8 cellular contexts compared by ENCODE assay signal in genomic region chr2:120222186-120223033, GRCh38. TPM values are rescaled to one million over a fixed set of nuclear protein-coding genes. Genes with fewer than 3 reads are reported as not detected.
DNase-seq lines count a peak whose midpoint lies in the region; ATAC-seq, FAIRE-seq and TF ChIP-seq lines count a peak whose summit lies in the region.

No MANE protein-coding gene starts in this region.

- intact Hi-C loops in esophagus squamous epithelium (cut with DNase I) = no loop called here
- intact Hi-C loops in pancreas (cut with DNase I) = no loop called here

- peak overlapping the region; percentile 57 to 91 (median 78) for H3K4me3 ChIP-seq in Peyer's patch
- peak overlapping the region; percentile 69 to 84 (median 74) for H3K4me3 ChIP-seq in esophagus squamous epithelium
- peak overlapping the region; percentile 47 to 63 (median 58) for H3K4me3 ChIP-seq in pancreas

- peaks cover 5 to 28% (median 10%) of the 10 kb centered on the region in 4 donors for H3K4me1 ChIP-seq in Peyer's patch
- H3K4me1 ChIP-seq in esophagus squamous epithelium = peaks cover 19 to 49% (median 32%) of the 10 kb centered on the region in 3 donors
- H3K4me1 ChIP-seq in pancreas = peaks cover 2 to 25% (median 6%) of the 10 kb centered on the region in 3 donors

- no peak for ATAC-seq in pancreas
- no peak for ATAC-seq in HG02610 (IDR thresholded peaks at IDR 0.05; ENCODE audit: unreplicated experiment)
- no peak for ATAC-seq in HG03097 (IDR thresholded peaks at IDR 0.05; ENCODE audit: low FRiP score, unreplicated experiment)

- FAIRE-seq in pancreas (lab: Jason Lieb, UNC) = no peak

- DNase-seq in COLO668 (lab: John Stamatoyannopoulos, UW; ENCODE audit: unreplicated experiment) = peak; percentile 48
- DNase-seq in Peyer's patch = no peak
- no peak for DNase-seq in esophagus squamous epithelium (lab: John Stamatoyannopoulos, UW)
- DNase-seq in pancreas = peak in 3 of 6 donors; percentile 27 to 76 (median 63)
- DNase-seq in NOMO-1 treated with dmso at 0.1 percent for 144 hours (lab: John Stamatoyannopoulos, UW; ENCODE audit: unreplicated experiment) = no peak
- no peak for DNase-seq in SHP77 (lab: John Stamatoyannopoulos, UW)

- peak overlapping the region; percentile 94 to 99 (median 97) for H3K27ac ChIP-seq in Peyer's patch
- peak overlapping the region; percentile 94 to 98 (median 96) for H3K27ac ChIP-seq in esophagus squamous epithelium
- peak overlapping the region; percentile 81 to 94 (median 90) for H3K27ac ChIP-seq in pancreas

- H3K9me3 ChIP-seq in Peyer's patch = no peaks in the 10 kb centered on the region
- no peaks in the 10 kb centered on the region for H3K9me3 ChIP-seq in esophagus squamous epithelium
- H3K9me3 ChIP-seq in pancreas = no peaks in the 10 kb centered on the region

- H3K27me3 ChIP-seq in Peyer's patch = no peaks in the 10 kb centered on the region
- no peaks in the 10 kb centered on the region for H3K27me3 ChIP-seq in esophagus squamous epithelium
- no peaks in the 10 kb centered on the region for H3K27me3 ChIP-seq in pancreas

- WGBS in esophagus squamous epithelium, 2 donors = 93 to 96% methylated on average over 24 to 25 of the region's 49 CpGs
- WGBS in pancreas, 2 donors = 74 to 77% methylated on average over 49 of the region's 49 CpGs

- H3K36me3 ChIP-seq in Peyer's patch (no peaks in the 10 kb centered on the region), esophagus squamous epithelium (peaks cover 0 to 30% (median 0%) of the 10 kb centered on the region in 3 donors), pancreas (no peaks in the 10 kb centered on the region)

- TF ChIP-seq CTCF in Peyer's patch (IDR thresholded peaks at IDR 0.05) = no peak
- TF ChIP-seq CTCF in esophagus squamous epithelium (IDR thresholded peaks at IDR 0.05) = no peak
- TF ChIP-seq CTCF in pancreas (IDR thresholded peaks at IDR 0.05) = no peak

- TF ChIP-seq POLR2A in Peyer's patch (IDR thresholded peaks at IDR 0.05) (no peak), esophagus squamous epithelium (IDR thresholded peaks at IDR 0.05) (no peak)

RNA-seq across cellular contexts. Expression of gene TMEM185B, which starts 0.8 kb away (rescaled TPM):
- 10 to 100 TPM; 11.6 to 33.3 (median 20.1) TPM for total RNA-seq in Peyer's patch
- total RNA-seq in esophagus squamous epithelium = 10 to 100 TPM; 20.9 to 24.8 (median 23.3) TPM
- 10 to 100 TPM in 3 of 6 donors, 1 to 10 TPM in 3; 6.6 to 13.5 (median 11.0) TPM for total RNA-seq in pancreas
- 1 to 10 TPM; 2.8 to 5.7 TPM for polyA plus RNA-seq in pancreas

RNA-seq across cellular contexts. Expression of gene RALB, which starts 30.2 kb away (rescaled TPM):
- total RNA-seq in Peyer's patch (10 to 100 TPM; 49.3 to 61.9 (median 50.2) TPM), esophagus squamous epithelium (10 to 100 TPM; 50.2 to 99.2 (median 64.8) TPM), pancreas (10 to 100 TPM; 12.0 to 24.2 (median 15.4) TPM)
- polyA plus RNA-seq in pancreas = 10 to 100 TPM in 1 of 2 donors, 1 to 10 TPM in 1; 9.8 to 18.5 TPM
